ENCODE assay signal across 21 cellular contexts in genomic region chr6:45491874-45492273, GRCh38.
"Had no signal": no experiment of that assay in that cellular context is flagged by ENCODE, and none has a peak within 500 bp of the region (broad histone marks: within the 10 kb centered on the region; RNA-seq: fewer than 3 reads in every experiment).

No MANE protein-coding gene starts in this region.

- H3K4me3 ChIP-seq: MG63 had no signal

- H3K9me3 ChIP-seq: MG63 had no signal

- H3K36me3 ChIP-seq: MG63 had no signal

- DNase-seq: Karpas-422, KG1, MG63, NCI-H1092, NCI-H1105 treated with DMSO at 0.1 percent for 48 hours, NCI-H1417 treated with DMSO at 0.1 percent for 48 hours, NCI-H146, NCI-H1694 treated with DMSO at 0.1 percent for 48 hours, NCI-H1930, NCI-H2081, NCI-H2227 treated with DMSO at 0.1 percent for 48 hours, NCI-H524, NCI-H526 treated with DMSO at 0.1 percent for 48 hours, NCI-H748 treated with DMSO at 0.1 percent for 48 hours, PC-3, SHP77, T-helper 1 cell had no signal

- H3K27me3 ChIP-seq: MG63 had no signal

- ATAC-seq: Panc1, PC-3, SK-N-SH treated with all-trans-retinoic acid at 6 μM for 48 hours had no signal

- H3K27ac ChIP-seq: HL-60, RWPE1 had no signal
